ENCODE assay signal across 1 cellular context in genomic region chr11:103730151-103730940, GRCh38.
TF ChIP-seq lines count a peak whose summit lies in the region.

No MANE protein-coding gene starts in this region.

TF ChIP-seq in H1, 55 proteins besides CTCF, POLR2A, EP300 and RAD21 (continued from another document):
- no peak for TF ChIP-seq RNF2 (IDR thresholded peaks at IDR 0.05; ENCODE audit: borderline replicate concordance, low read depth, low read length, missing control alignments, poor library complexity, severe bottlenecking)
- no peak for TF ChIP-seq BCL11A (IDR thresholded peaks at IDR 0.05; ENCODE audit: low read depth in 2 of 2, low read length in 2 of 2)
